Comparison of ENCODE assay signal across 8 cellular contexts in genomic region chr12:94561943-94562411, GRCh38.
DNase-seq lines count a peak whose midpoint lies in the region; ATAC-seq and TF ChIP-seq lines count a peak whose summit lies in the region.

No MANE protein-coding gene starts in this region.

- no peaks in the 10 kb centered on the region for H3K9me2 ChIP-seq in hepatocyte (replicated peaks; ENCODE audit: insufficient read depth)

- H3K9me3 ChIP-seq in fibroblast of lung (ENCODE audit: control insufficient read depth, insufficient read depth, low read depth, low read length) (no peaks in the 10 kb centered on the region), hepatocyte (ENCODE audit: low read depth) (no peaks in the 10 kb centered on the region)

- H2AFZ ChIP-seq in fibroblast of lung (ENCODE audit: low read length), result no peak overlapping the region
- H2AFZ ChIP-seq in hepatocyte, result no peak overlapping the region

- H3K4me3 ChIP-seq in fibroblast of lung (replicated peaks in 1 of 4; ENCODE audit: control extremely low read depth in 1 of 4, insufficient read depth in 1 of 4, low read depth in 3 of 4, low read length in 4 of 4) (no peak overlapping the region), hepatocyte (no peak overlapping the region)

- H4K20me1 ChIP-seq in fibroblast of lung (ENCODE audit: control insufficient read depth, extremely low read depth, insufficient read depth, low read length) (no peaks in the 10 kb centered on the region), hepatocyte (ENCODE audit: insufficient read depth, poor library complexity, severe bottlenecking) (no peaks in the 10 kb centered on the region)

- DNase-seq in M059J (ENCODE audit: low read depth), result peak; percentile 91
- peak; percentile 21 to 23 for DNase-seq in fibroblast of lung (ENCODE audit: low read depth in 2 of 2)
- DNase-seq in hepatocyte (ENCODE audit: low spot score), result no peak
- DNase-seq in NCI-H510A (lab: John Stamatoyannopoulos, UW), result no peak
- no peak for DNase-seq in NCI-H187 treated with DMSO at 0.1 percent for 48 hours (lab: John Stamatoyannopoulos, UW)
- DNase-seq in activated effector memory CD4-positive, alpha-beta T cell treated with anti-CD3 and anti-CD28 coated beads, Interleukin-2, amount 50 U/mL, for 16 hours, result no peak

- TF ChIP-seq CTCF in fibroblast of lung (conservative IDR thresholded peaks at IDR 0.05 in 1 of 2, IDR thresholded peaks at IDR 0.05 in 1 of 2; ENCODE audit: low read depth in 1 of 2, low read length in 2 of 2) (no peak), hepatocyte (IDR thresholded peaks at IDR 0.05; ENCODE audit: poor library complexity) (no peak)

- WGBS in hepatocyte (ENCODE audit: low lambda C conversion rate, missing lambda C conversion rate), result 83% methylated on average over 11 of the region's 11 CpGs

- H3K36me3 ChIP-seq in fibroblast of lung (ENCODE audit: control insufficient read depth, insufficient read depth, low read length), result no peaks in the 10 kb centered on the region
- no peaks in the 10 kb centered on the region for H3K36me3 ChIP-seq in hepatocyte (replicated peaks; ENCODE audit: insufficient read depth, low read depth)

- ATAC-seq in GM18520 (IDR thresholded peaks at IDR 0.05; ENCODE audit: unreplicated experiment) (peak; percentile 89), GM21737 (IDR thresholded peaks at IDR 0.05; ENCODE audit: unreplicated experiment) (peak; percentile 74)

- H3K27ac ChIP-seq in fibroblast of lung (ENCODE audit: insufficient read depth, low read length) (no peak overlapping the region), hepatocyte (no peak overlapping the region)

- H3K9ac ChIP-seq in fibroblast of lung (ENCODE audit: insufficient read depth, low read length), result no peak overlapping the region

- H3K79me2 ChIP-seq in fibroblast of lung (ENCODE audit: control insufficient read depth, insufficient read depth, low read length) (no peaks in the 10 kb centered on the region), hepatocyte (no peaks in the 10 kb centered on the region)

- H3K4me2 ChIP-seq in fibroblast of lung (ENCODE audit: extremely low read depth, insufficient read depth, low read length) (no peak overlapping the region), hepatocyte (no peak overlapping the region)

- H3K4me1 ChIP-seq in fibroblast of lung (ENCODE audit: control insufficient read depth, extremely low read depth, insufficient read depth, low read length) (no peaks in the 10 kb centered on the region), hepatocyte (ENCODE audit: insufficient read depth) (peaks cover 12% of the 10 kb centered on the region)

- H3K27me3 ChIP-seq in fibroblast of lung (ENCODE audit: control insufficient read depth, insufficient read depth, low read length) (no peaks in the 10 kb centered on the region), hepatocyte (no peaks in the 10 kb centered on the region)

Comparison
In these comparisons a context has a peak if more than half of its experiments do, and no peak if none do; other contexts are left out.
1. DNase-seq: peak in M059J (single experiment) and fibroblast of lung (2 of 2); none in hepatocyte (single experiment), NCI-H510A (single experiment), NCI-H187 treated with DMSO at 0.1 percent for 48 hours (single experiment) and activated effector memory CD4-positive, alpha-beta T cell treated with anti-CD3 and anti-CD28 coated beads, Interleukin-2, amount 50 U/mL, for 16 hours (single experiment).